ENCODE assay signal across 20 cellular contexts in the genomic region with DNA sequence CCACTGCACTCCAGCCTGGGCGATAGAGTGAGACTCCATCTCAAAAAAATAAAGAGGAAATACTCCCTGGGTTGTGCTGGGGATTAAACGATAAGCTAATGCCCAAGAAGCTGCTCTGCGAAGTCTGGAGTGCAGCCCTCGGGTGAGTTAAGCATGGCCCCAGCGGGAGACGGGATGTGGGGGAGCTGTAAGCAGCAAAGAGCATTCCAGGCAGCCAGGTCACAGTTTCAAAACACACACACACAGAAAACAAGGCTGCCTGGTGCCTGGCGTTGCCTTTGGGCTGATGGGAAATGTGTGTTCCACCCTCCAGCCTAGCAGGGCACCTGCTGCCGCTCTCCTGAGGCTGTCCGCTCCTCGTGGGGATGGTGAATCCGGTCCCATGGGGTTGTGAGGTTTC. TPM values are rescaled to one million over a fixed set of nuclear protein-coding genes. Genes with fewer than 3 reads are reported as not detected.
DNase-seq lines count a peak whose midpoint lies in the region; ATAC-seq and TF ChIP-seq lines count a peak whose summit lies in the region.
"Had no signal": no experiment of that assay in that cellular context is flagged by ENCODE, and none has a peak within 500 bp of the region (broad histone marks: within the 10 kb centered on the region; RNA-seq: fewer than 3 reads in every experiment).

No MANE protein-coding gene starts in this region.

- H3K4me1 ChIP-seq in endodermal cell (ENCODE audit: control insufficient read depth, insufficient read depth, low read length): no peaks in the 10 kb centered on the region
- H3K4me1 ChIP-seq: heart right ventricle, tibial artery had no signal

- no peak overlapping the region for H3K27ac Mint-ChIP-seq in endodermal cell
- H3K27ac Mint-ChIP-seq in nephron progenitor cell: peak overlapping the region; percentile 36
- H3K27ac Mint-ChIP-seq: activated naive CD8-positive, alpha-beta T cell treated with anti-CD3 and anti-CD28 coated beads, Interleukin-2, amount 50 U/mL, for 24 hours; IgD-negative memory B cell; naive thymus-derived CD4-positive, alpha-beta T cell had no signal

- H3K4me3 ChIP-seq in AG10803 (ENCODE audit: low read length): no peak overlapping the region
- H3K4me3 ChIP-seq in endodermal cell (ENCODE audit: low read length): no peak overlapping the region
- H3K4me3 ChIP-seq: heart right ventricle, tibial artery had no signal

- ATAC-seq in GM21381 (IDR thresholded peaks at IDR 0.05; ENCODE audit: unreplicated experiment) (no peak), GM21723 (IDR thresholded peaks at IDR 0.05; ENCODE audit: unreplicated experiment) (no peak), HG03025 (IDR thresholded peaks at IDR 0.05; ENCODE audit: low FRiP score, unreplicated experiment) (no peak)
- ATAC-seq: activated naive CD8-positive, alpha-beta T cell treated with anti-CD3 and anti-CD28 coated beads, Interleukin-2, amount 50 U/mL, for 24 hours; HCT116; heart right ventricle; naive thymus-derived CD4-positive, alpha-beta T cell had no signal

- no peak overlapping the region for H3K27ac ChIP-seq in endodermal cell (ENCODE audit: low read depth, low read length)
- H3K27ac ChIP-seq: epithelial cell of prostate, heart right ventricle, tibial artery had no signal

- H3K9ac ChIP-seq in endodermal cell (ENCODE audit: extremely low read depth, low read length, poor library complexity, severe bottlenecking): no peak overlapping the region

- H3K36me3 Mint-ChIP-seq in endodermal cell (ENCODE audit: low read depth) (no peaks in the 10 kb centered on the region), nephron progenitor cell (ENCODE audit: low read depth) (no peaks in the 10 kb centered on the region)

- 85 to 95% methylated on average over 8 to 11 of the region's 11 CpGs for WGBS in endodermal cell (ENCODE audit: insufficient coverage in 1 of 2, insufficient read length in 1 of 2), 2 experiments

- H3K4me1 Mint-ChIP-seq in endodermal cell (no peaks in the 10 kb centered on the region), nephron progenitor cell (peaks cover 26% of the 10 kb centered on the region)
- H3K4me1 Mint-ChIP-seq: activated naive CD8-positive, alpha-beta T cell treated with anti-CD3 and anti-CD28 coated beads, Interleukin-2, amount 50 U/mL, for 24 hours had no signal

- no peak overlapping the region for H3K4me3 Mint-ChIP-seq in endodermal cell
- no peak overlapping the region for H3K4me3 Mint-ChIP-seq in nephron progenitor cell
- H3K4me3 Mint-ChIP-seq: activated naive CD8-positive, alpha-beta T cell treated with anti-CD3 and anti-CD28 coated beads, Interleukin-2, amount 50 U/mL, for 24 hours; IgD-negative memory B cell; naive thymus-derived CD4-positive, alpha-beta T cell had no signal

- H3K9me3 ChIP-seq in endodermal cell (ENCODE audit: control insufficient read depth, low read length): no peaks in the 10 kb centered on the region
- H3K9me3 ChIP-seq: heart right ventricle, tibial artery had no signal

- TF ChIP-seq CTCF in AG10803 (conservative IDR thresholded peaks at IDR 0.05; ENCODE audit: low read length): no peak
- no peak for TF ChIP-seq CTCF in endodermal cell (conservative IDR thresholded peaks at IDR 0.05)
- no peak for TF ChIP-seq CTCF in nephron progenitor cell (IDR thresholded peaks at IDR 0.05)

- DNase-seq in AG10803 (ENCODE audit: low read depth): peak; percentile 85
- peak; percentile 91 for DNase-seq in NCI-H2107 (lab: John Stamatoyannopoulos, UW)
- DNase-seq in endodermal cell: peak; percentile 76
- DNase-seq in nephron progenitor cell: no peak
- DNase-seq in NCI-H187 (lab: John Stamatoyannopoulos, UW): no peak
- DNase-seq: activated CD4-positive, alpha-beta T cell treated with anti-CD3 and anti-CD28 coated beads, Interleukin-2, amount 50 U/mL, for 48 hours; activated naive CD8-positive, alpha-beta T cell treated with anti-CD3 and anti-CD28 coated beads, Interleukin-2, amount 50 U/mL, for 24 hours; activated T-cell treated with anti-CD3 and anti-CD28 coated beads, Interleukin-2, amount 50 U/mL, for 48 hours; heart right ventricle; naive thymus-derived CD4-positive, alpha-beta T cell; NCI-H1048; retina; SHP77; tibial artery had no signal

- H3K9me3 Mint-ChIP-seq in endodermal cell (no peaks in the 10 kb centered on the region), nephron progenitor cell (no peaks in the 10 kb centered on the region)
- H3K9me3 Mint-ChIP-seq: activated naive CD8-positive, alpha-beta T cell treated with anti-CD3 and anti-CD28 coated beads, Interleukin-2, amount 50 U/mL, for 24 hours; IgD-negative memory B cell; naive thymus-derived CD4-positive, alpha-beta T cell had no signal

- no peaks in the 10 kb centered on the region for H3K27me3 ChIP-seq in endodermal cell (ENCODE audit: control insufficient read depth, insufficient read depth, low read length, poor library complexity, severe bottlenecking)
- H3K27me3 ChIP-seq: heart right ventricle, tibial artery had no signal

- H3K27me3 Mint-ChIP-seq in endodermal cell (ENCODE audit: insufficient read depth) (no peaks in the 10 kb centered on the region), nephron progenitor cell (ENCODE audit: low read depth, poor library complexity) (peaks cover 15% of the 10 kb centered on the region)
- H3K27me3 Mint-ChIP-seq: activated naive CD8-positive, alpha-beta T cell treated with anti-CD3 and anti-CD28 coated beads, Interleukin-2, amount 50 U/mL, for 24 hours; IgD-negative memory B cell; naive thymus-derived CD4-positive, alpha-beta T cell had no signal

- H3K36me3 ChIP-seq in endodermal cell (ENCODE audit: control insufficient read depth, insufficient read depth, low read length): no peaks in the 10 kb centered on the region

RNA-seq across cellular contexts. Expression of a gene that starts 24.1 kb away (rescaled TPM):
- total RNA-seq in endodermal cell: 100 to 1,000 TPM; 108 to 152 TPM
- 336 TPM for polyA plus RNA-seq in endodermal cell (2013, experiment 1 of 2)
- polyA plus RNA-seq in endodermal cell (2013, experiment 2 of 2): 282 TPM

Comparison
In these comparisons a context has a peak if more than half of its experiments do, and no peak if none do; other contexts are left out.
1. DNase-seq: peak in AG10803 (single experiment), NCI-H2107 (single experiment) and endodermal cell (single experiment); none in nephron progenitor cell (single experiment) and NCI-H187 (0 of 2).